In the genomic region with DNA sequence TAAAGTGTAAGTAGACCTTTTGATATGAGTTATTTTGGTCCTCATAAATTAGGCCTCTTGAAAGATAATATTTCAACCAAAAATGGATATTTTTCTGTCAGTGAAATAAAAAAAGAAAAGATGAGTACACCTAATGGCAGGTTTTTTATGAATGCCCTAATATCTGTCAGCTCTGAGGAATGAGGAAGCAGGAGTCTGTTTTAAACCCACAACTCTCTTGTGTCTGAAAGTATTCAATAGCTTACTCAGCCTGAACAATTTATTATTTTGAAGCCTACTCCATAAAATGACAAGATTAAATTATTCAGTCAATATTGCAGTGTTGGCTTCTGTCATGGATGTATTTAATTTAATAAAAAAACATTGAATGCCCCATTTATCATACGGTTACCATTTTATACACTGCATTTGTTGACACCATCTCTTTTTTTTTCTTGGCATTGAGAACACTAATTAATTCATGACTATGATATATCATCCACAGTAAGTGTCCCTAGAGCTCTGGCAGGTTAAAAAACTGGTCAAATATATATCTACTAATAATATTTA, we compare ENCODE assay signal across 12 cellular contexts.
"Had no signal": no experiment of that assay in that cellular context is flagged by ENCODE, and none has a peak within 500 bp of the region (broad histone marks: within the 10 kb centered on the region; RNA-seq: fewer than 3 reads in every experiment).

No MANE protein-coding gene starts in this region.

- H3K27ac ChIP-seq: psoas muscle, suprapubic skin, thyroid gland, uterus had no signal

- ATAC-seq: left cardiac atrium; left ventricle myocardium superior; psoas muscle; sciatic nerve; stimulated activated naive CD8-positive, alpha-beta T cell treated with anti-CD3 and anti-CD28 coated beads, Interleukin-15, Interleukin-2, amounts not matched to agents 100 U/mL and 50 U/mL, for 24 hours had no signal

- H3K4me3 ChIP-seq: lung, psoas muscle, suprapubic skin, thyroid gland, uterus had no signal

- H3K27me3 ChIP-seq: suprapubic skin, thyroid gland, uterus had no signal

- DNase-seq: islet precursor cell; left cardiac atrium; left ventricle myocardium superior; mesenchymal stem cell; naive B cell; psoas muscle; stimulated activated naive CD8-positive, alpha-beta T cell treated with anti-CD3 and anti-CD28 coated beads, Interleukin-15, Interleukin-2, amounts not matched to agents 100 U/mL and 50 U/mL, for 24 hours; thyroid gland; uterus had no signal

- H3K36me3 ChIP-seq: suprapubic skin, thyroid gland, uterus had no signal

- H3K4me1 ChIP-seq: psoas muscle, suprapubic skin, thyroid gland, uterus had no signal

- H3K9me3 ChIP-seq: psoas muscle, suprapubic skin, thyroid gland, uterus had no signal
